Comparison of ENCODE assay signal across 11 cellular contexts in the genomic region with DNA sequence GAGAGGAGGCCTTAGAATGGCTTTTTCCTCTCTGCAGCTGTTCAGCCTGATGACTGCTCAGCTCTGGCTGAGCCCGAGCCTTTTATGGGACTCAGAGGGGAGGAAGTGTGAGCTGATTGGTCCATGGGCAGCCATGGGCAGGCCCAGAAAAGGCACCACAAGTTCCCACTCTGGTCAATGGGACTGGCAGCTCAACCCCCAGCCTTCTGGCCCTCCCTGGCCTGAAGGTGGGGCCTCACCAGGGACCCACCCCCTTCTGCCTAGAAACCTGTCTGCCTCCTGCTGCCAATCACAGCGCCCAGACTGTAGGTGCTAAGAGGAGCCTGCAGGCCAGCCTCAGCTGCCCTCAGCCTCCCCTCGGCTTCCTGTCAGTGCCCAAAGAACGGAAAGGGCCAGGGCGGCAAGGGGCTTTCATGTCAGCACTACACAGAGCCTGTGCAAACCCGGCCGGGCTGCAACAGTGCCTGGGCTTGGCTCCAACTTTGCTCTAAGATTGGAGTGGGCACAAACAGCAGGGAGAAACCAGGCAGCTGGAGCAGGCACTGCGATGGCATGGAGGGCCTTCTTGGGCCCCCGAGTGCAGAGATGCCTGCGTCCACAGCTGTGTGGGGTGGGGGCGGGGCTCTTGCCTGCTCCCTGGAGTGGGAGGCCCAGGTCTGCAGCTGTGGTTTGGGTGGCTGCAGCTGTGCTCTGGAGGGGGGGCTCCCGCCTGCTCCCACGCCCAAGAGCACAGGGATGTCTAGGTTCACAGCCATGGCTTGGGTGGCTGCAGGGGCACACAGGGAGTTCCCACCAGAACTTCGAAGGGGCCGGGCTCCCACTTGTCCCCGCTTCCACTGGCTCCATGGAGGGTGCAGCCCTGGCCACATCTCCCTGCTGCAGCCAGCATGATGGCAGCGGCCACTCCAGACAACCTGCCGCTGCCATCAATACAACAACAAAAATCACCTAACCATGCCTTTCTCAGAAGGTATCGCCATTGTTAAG.
DNase-seq lines count a peak whose midpoint lies in the region; ATAC-seq lines count a peak whose summit lies in the region.
"Had no signal": no experiment of that assay in that cellular context is flagged by ENCODE, and none has a peak within 500 bp of the region (broad histone marks: within the 10 kb centered on the region; RNA-seq: fewer than 3 reads in every experiment).

No MANE protein-coding gene starts in this region.

- no peak overlapping the region for H3K27ac Mint-ChIP-seq in activated naive CD4-positive, alpha-beta T cell treated with anti-CD3 and anti-CD28 coated beads, Interleukin-2, amount 10 ng/mL, durations not matched to agents 7 days and 5 days
- no peak overlapping the region for H3K27ac Mint-ChIP-seq in stimulated activated effector memory CD8-positive, alpha-beta T cell treated with anti-CD3 and anti-CD28 coated beads, Interleukin-12 subunit alpha, Interleukin-12 subunit beta, amount 100 ng/mL, for 72 hours
- H3K27ac Mint-ChIP-seq: B cell had no signal

- CTCF ChIA-PET in activated naive CD4-positive, alpha-beta T cell treated with anti-CD3 and anti-CD28 coated beads, Interleukin-2, amount 10 ng/mL, durations not matched to agents 7 days and 5 days (lab: Charles Lee), result no interaction called here

- no peak overlapping the region for H3K4me3 Mint-ChIP-seq in activated naive CD4-positive, alpha-beta T cell treated with anti-CD3 and anti-CD28 coated beads, Interleukin-2, amount 10 ng/mL, durations not matched to agents 7 days and 5 days
- H3K4me3 Mint-ChIP-seq in stimulated activated effector memory CD8-positive, alpha-beta T cell treated with anti-CD3 and anti-CD28 coated beads, Interleukin-12 subunit alpha, Interleukin-12 subunit beta, amount 100 ng/mL, for 72 hours, result no peak overlapping the region
- H3K4me3 Mint-ChIP-seq: B cell had no signal

- peak; percentile 16 for DNase-seq in activated naive CD4-positive, alpha-beta T cell treated with anti-CD3 and anti-CD28 coated beads, Interleukin-2, amount 10 ng/mL, durations not matched to agents 7 days and 5 days
- no peak for DNase-seq in activated naive CD4-positive, alpha-beta T cell (lab: John Stamatoyannopoulos, UW)
- peak; percentile 58 for DNase-seq in ecto neural progenitor cell (ENCODE audit: low spot score)
- DNase-seq in stimulated activated effector memory CD8-positive, alpha-beta T cell treated with anti-CD3 and anti-CD28 coated beads, Interleukin-12 subunit alpha, Interleukin-12 subunit beta, amount 100 ng/mL, for 72 hours (ENCODE audit: low spot score in 2 of 2), result no peak
- no peak for DNase-seq in T1000 (lab: John Stamatoyannopoulos, UW)
- DNase-seq in DMS 273 (lab: John Stamatoyannopoulos, UW; ENCODE audit: unreplicated experiment), result no peak
- DNase-seq in DMS53 treated with DMSO at 0.1 percent for 48 hours (lab: John Stamatoyannopoulos, UW; ENCODE audit: unreplicated experiment), result no peak
- DNase-seq: hypothalamus, NCI-H1694 had no signal

- H3K27me3 Mint-ChIP-seq in activated naive CD4-positive, alpha-beta T cell treated with anti-CD3 and anti-CD28 coated beads, Interleukin-2, amount 10 ng/mL, durations not matched to agents 7 days and 5 days, result no peaks in the 10 kb centered on the region
- H3K27me3 Mint-ChIP-seq: B cell had no signal

- H3K36me3 Mint-ChIP-seq in activated naive CD4-positive, alpha-beta T cell treated with anti-CD3 and anti-CD28 coated beads, Interleukin-2, amount 10 ng/mL, durations not matched to agents 7 days and 5 days, result no peaks in the 10 kb centered on the region
- no peaks in the 10 kb centered on the region for H3K36me3 Mint-ChIP-seq in stimulated activated effector memory CD8-positive, alpha-beta T cell treated with anti-CD3 and anti-CD28 coated beads, Interleukin-12 subunit alpha, Interleukin-12 subunit beta, amount 100 ng/mL, for 72 hours

- H3K4me1 Mint-ChIP-seq in activated naive CD4-positive, alpha-beta T cell treated with anti-CD3 and anti-CD28 coated beads, Interleukin-2, amount 10 ng/mL, durations not matched to agents 7 days and 5 days, result no peaks in the 10 kb centered on the region
- no peaks in the 10 kb centered on the region for H3K4me1 Mint-ChIP-seq in stimulated activated effector memory CD8-positive, alpha-beta T cell treated with anti-CD3 and anti-CD28 coated beads, Interleukin-12 subunit alpha, Interleukin-12 subunit beta, amount 100 ng/mL, for 72 hours
- H3K4me1 Mint-ChIP-seq: B cell had no signal

- no peaks in the 10 kb centered on the region for H3K9me3 Mint-ChIP-seq in activated naive CD4-positive, alpha-beta T cell treated with anti-CD3 and anti-CD28 coated beads, Interleukin-2, amount 10 ng/mL, durations not matched to agents 7 days and 5 days
- no peaks in the 10 kb centered on the region for H3K9me3 Mint-ChIP-seq in stimulated activated effector memory CD8-positive, alpha-beta T cell treated with anti-CD3 and anti-CD28 coated beads, Interleukin-12 subunit alpha, Interleukin-12 subunit beta, amount 100 ng/mL, for 72 hours

- ATAC-seq in HG03520 (IDR thresholded peaks at IDR 0.05; ENCODE audit: unreplicated experiment), result peak; percentile 65
- peak; percentile 57 for ATAC-seq in stimulated activated effector memory CD8-positive, alpha-beta T cell treated with anti-CD3 and anti-CD28 coated beads, Interleukin-12 subunit alpha, Interleukin-12 subunit beta, amount 100 ng/mL, for 72 hours

Comparison
In these comparisons a context has a peak if more than half of its experiments do, and no peak if none do; other contexts are left out.
1. DNase-seq: peak in activated naive CD4-positive, alpha-beta T cell treated with anti-CD3 and anti-CD28 coated beads, Interleukin-2, amount 10 ng/mL, durations not matched to agents 7 days and 5 days (single experiment) and ecto neural progenitor cell (single experiment); none in activated naive CD4-positive, alpha-beta T cell (0 of 4), stimulated activated effector memory CD8-positive, alpha-beta T cell treated with anti-CD3 and anti-CD28 coated beads, Interleukin-12 subunit alpha, Interleukin-12 subunit beta, amount 100 ng/mL, for 72 hours (0 of 2), T1000 (single experiment), DMS 273 (single experiment) and DMS53 treated with DMSO at 0.1 percent for 48 hours (single experiment).